In genomic region chr1:156193488-156194299, GRCh38 we compare ENCODE assay signal across 8 cellular contexts. TPM values are rescaled to one million over a fixed set of nuclear protein-coding genes. Genes with fewer than 3 reads are reported as not detected.
DNase-seq lines count a peak whose midpoint lies in the region; ATAC-seq, FAIRE-seq and TF ChIP-seq lines count a peak whose summit lies in the region.

Gene SLC25A44 (plus strand): TSS chr1:156194104. CDS start chr1:156199848, 5,744 bp downstream.

- H2BK12ac ChIP-seq in H9 (ENCODE audit: insufficient read length, low read depth, low read length), result no peak within 1 kb of the TSS

- peak; percentile 99 for FAIRE-seq in G401.6 (lab: Jason Lieb, UNC)

- no peak within 1 kb of the TSS for H2BK15ac ChIP-seq in H9 (ENCODE audit: low read depth, low read length)

- H3K4me1 ChIP-seq in H9 (ENCODE audit: insufficient read depth, low read length), result peaks cover 10% of the 10 kb centered on the region; the same call in 1 of the 2 replicates

- H3K27me3 Mint-ChIP-seq in H9 (ENCODE audit: low read depth), result no peaks in the 10 kb centered on the region; the same call in 1 of the 2 replicates
- H3K27me3 Mint-ChIP-seq in natural killer cell treated with Interleukin-12 subunit alpha and Interleukin-12 subunit beta and Interleukin-15 and Interleukin-18, amount 100 ng/mL, for 72 hours, result no peaks in the 10 kb centered on the region

- peak; percentile 60 for TF ChIP-seq CTCF in H9 (conservative IDR thresholded peaks at IDR 0.05)
- peak; percentile 46 for TF ChIP-seq CTCF in fibroblast of pulmonary artery (IDR thresholded peaks at IDR 0.05; ENCODE audit: low read length, missing control alignments)

- peak within 1 kb of the TSS; percentile 88 for H3K18ac ChIP-seq in H9 (ENCODE audit: insufficient read length, low read depth, low read length)

- peaks cover 20% of the 10 kb centered on the region; the same call in 1 of the 2 replicates for H3K79me2 ChIP-seq in H9 (ENCODE audit: insufficient read depth, low read length)

- peaks cover 11% of the 10 kb centered on the region in 2 experiments for H3K9me3 Mint-ChIP-seq in H9
- H3K9me3 Mint-ChIP-seq in natural killer cell treated with Interleukin-12 subunit alpha and Interleukin-12 subunit beta and Interleukin-15 and Interleukin-18, amount 100 ng/mL, for 72 hours, result no peaks in the 10 kb centered on the region

- H3T11ph ChIP-seq in H9 (ENCODE audit: low read length), result no peak within 1 kb of the TSS

- H3K27ac ChIP-seq in H9 (ENCODE audit: insufficient read length, low read depth, low read length), result peak within 1 kb of the TSS; percentile 26

- peaks cover 5% of the 10 kb centered on the region for H3K9me3 ChIP-seq in H9 (ENCODE audit: control insufficient read depth, low read depth, low read length)
- H3K9me3 ChIP-seq in MG63, result no peaks in the 10 kb centered on the region

- peak within 1 kb of the TSS; percentile 89 for H3K4me2 ChIP-seq in H9 (ENCODE audit: insufficient read depth, insufficient read length, low read length)

- H3K4me3 Mint-ChIP-seq in H9, result peak within 1 kb of the TSS; percentile 95 to 100
- peak within 1 kb of the TSS; percentile 99 for H3K4me3 Mint-ChIP-seq in natural killer cell treated with Interleukin-12 subunit alpha and Interleukin-12 subunit beta and Interleukin-15 and Interleukin-18, amount 100 ng/mL, for 72 hours

- H3K9ac ChIP-seq in H9 (ENCODE audit: extremely low read depth, insufficient read length, low read length), result peak within 1 kb of the TSS; percentile 68

- H3K4me3 ChIP-seq in MG63 (peak within 1 kb of the TSS; percentile 98), fibroblast of pulmonary artery (replicated peaks; ENCODE audit: low read depth, low read length) (peak within 1 kb of the TSS; percentile 82)

- no peak within 1 kb of the TSS for H4K8ac ChIP-seq in H9 (replicated peaks; ENCODE audit: insufficient read length, low read depth, low read length)

- peaks cover 11% of the 10 kb centered on the region for H3K23me2 ChIP-seq in H9 (ENCODE audit: insufficient read length, low read depth, low read length, poor library complexity, severe bottlenecking)

- peak within 1 kb of the TSS; percentile 13; the same call in 1 of the 2 replicates for H3K4ac ChIP-seq in H9 (ENCODE audit: low read depth, low read length)

- H3K4me1 Mint-ChIP-seq in H9, result peaks cover 31 to 40% of the 10 kb centered on the region in 2 experiments
- H3K4me1 Mint-ChIP-seq in natural killer cell treated with Interleukin-12 subunit alpha and Interleukin-12 subunit beta and Interleukin-15 and Interleukin-18, amount 100 ng/mL, for 72 hours (ENCODE audit: low read depth in 2 of 2), result peaks cover 40 to 52% of the 10 kb centered on the region in 2 donors

- H2AFZ ChIP-seq in H9 (ENCODE audit: low read length), result no peak within 1 kb of the TSS

- no peak within 1 kb of the TSS for H2BK20ac ChIP-seq in H9 (ENCODE audit: low read depth, low read length, poor library complexity, severe bottlenecking)

- H4K5ac ChIP-seq in H9 (ENCODE audit: insufficient read length, low read depth, low read length), result peak within 1 kb of the TSS; percentile 34

- no peak within 1 kb of the TSS for H3K23ac ChIP-seq in H9 (ENCODE audit: insufficient read length, low read depth, low read length)

- DNase-seq in H9 (peak; percentile 98), MG63 (peak; percentile 96), SHP77 treated with DMSO at 0.1 percent for 48 hours (lab: John Stamatoyannopoulos, UW) (peak; percentile 100), fibroblast of pulmonary artery (ENCODE audit: low read depth) (peak; percentile 100)
- peak; percentile 99 for DNase-seq in activated effector memory CD4-positive, alpha-beta T cell treated with anti-CD3 and anti-CD28 coated beads, Interleukin-2, amount 50 U/mL, for 16 hours
- peak; percentile 96 for DNase-seq in natural killer cell treated with Interleukin-12 subunit alpha and Interleukin-12 subunit beta and Interleukin-15 and Interleukin-18, amount 100 ng/mL, for 72 hours (ENCODE audit: low spot score)
- DNase-seq in stimulated activated naive CD8-positive, alpha-beta T cell treated with anti-CD3 and anti-CD28 coated beads, Interleukin-15, Interleukin-2, amounts not matched to agents 100 U/mL and 50 U/mL, for 24 hours, result peak; percentile 95

- H3K14ac ChIP-seq in H9 (ENCODE audit: insufficient read depth, low read length), result peak within 1 kb of the TSS; percentile 77; the same call in 1 of the 2 replicates

- ATAC-seq in natural killer cell treated with Interleukin-12 subunit alpha and Interleukin-12 subunit beta and Interleukin-15 and Interleukin-18, amount 100 ng/mL, for 72 hours, result peak; percentile 99
- ATAC-seq in stimulated activated naive CD8-positive, alpha-beta T cell treated with anti-CD3 and anti-CD28 coated beads, Interleukin-15, Interleukin-2, amounts not matched to agents 100 U/mL and 50 U/mL, for 24 hours, result peak; percentile 96

- no peak within 1 kb of the TSS for H4K91ac ChIP-seq in H9 (ENCODE audit: insufficient read length, low read depth, low read length)

- no peak within 1 kb of the TSS for H3K56ac ChIP-seq in H9 (ENCODE audit: insufficient read length, low read depth, low read length)

- peak within 1 kb of the TSS; percentile 89 to 98 (median 97) for H3K27ac Mint-ChIP-seq in H9
- H3K27ac Mint-ChIP-seq in natural killer cell treated with Interleukin-12 subunit alpha and Interleukin-12 subunit beta and Interleukin-15 and Interleukin-18, amount 100 ng/mL, for 72 hours, result peak within 1 kb of the TSS; percentile 89 to 97

- peak within 1 kb of the TSS; percentile 80 for H2BK5ac ChIP-seq in H9 (ENCODE audit: insufficient read length, low read length)

- WGBS in H9 (ENCODE audit: extremely low coverage, insufficient read length, low lambda C conversion rate), result no CpG with 5 or more reads among the region's 59 CpGs

- H2AK5ac ChIP-seq in H9 (ENCODE audit: insufficient read length, low read length), result no peak within 1 kb of the TSS

- no peak within 1 kb of the TSS for H2BK120ac ChIP-seq in H9 (ENCODE audit: low read depth, low read length, poor library complexity, severe bottlenecking)

- peaks cover 18% of the 10 kb centered on the region for H3K36me3 ChIP-seq in MG63

- H3K79me1 ChIP-seq in H9 (ENCODE audit: insufficient read depth, low read depth, low read length, poor library complexity, severe bottlenecking), result peaks cover 10% of the 10 kb centered on the region

- H3K36me3 Mint-ChIP-seq in H9 (ENCODE audit: insufficient read depth in 1 of 3, low read depth in 3 of 3), result peaks cover 3 to 31% (median 21%) of the 10 kb centered on the region in 3 experiments; a peak in 6 of 7 replicates
- peaks cover 16% of the 10 kb centered on the region for H3K36me3 Mint-ChIP-seq in natural killer cell treated with Interleukin-12 subunit alpha and Interleukin-12 subunit beta and Interleukin-15 and Interleukin-18, amount 100 ng/mL, for 72 hours

- H3K27me3 ChIP-seq in H9 (ENCODE audit: insufficient read depth, low read length), result no peaks in the 10 kb centered on the region
- H3K27me3 ChIP-seq in MG63, result no peaks in the 10 kb centered on the region

- H4K20me1 ChIP-seq in H9 (ENCODE audit: control insufficient read depth, insufficient read depth, insufficient read length), result no peaks in the 10 kb centered on the region

RNA-seq across cellular contexts. Expression of gene SLC25A44, which starts in this region (rescaled TPM):
- total RNA-seq in H9 (2021), result 40.2 and 47.4 TPM in 2 replicates
- total RNA-seq in MG63 (2014; rRNA removed; shearing (Covaris generic); ENCODE audit: low replicate concordance), result 12.7 and 13.1 TPM in 2 replicates
- total RNA-seq in natural killer cell treated with Interleukin-12 subunit alpha and Interleukin-12 subunit beta and Interleukin-15 and Interleukin-18, amount 100 ng/mL, for 72 hours, result 10 to 100 TPM; 54.4 to 56.6 TPM

Comparison
In these comparisons a context has a peak if more than half of its experiments do, and no peak if none do; other contexts are left out.
1. Peak in every context shown above with its lines: DNase-seq, ATAC-seq, H3K4me3 ChIP-seq and H3K27ac ChIP-seq.